19 cellular contexts compared by ENCODE assay signal in genomic region chr1:184605941-184606340, GRCh38.
A peak's percentile ranks its signal among the peaks of the same experiment; 100 is the strongest.
DNase-seq lines count a peak whose midpoint lies in the region; ATAC-seq and TF ChIP-seq lines count a peak whose summit lies in the region.
"Had no signal": no experiment of that assay in that cellular context is flagged by ENCODE, and none has a peak within 500 bp of the region (broad histone marks: within the 10 kb centered on the region; RNA-seq: fewer than 3 reads in every experiment).

No MANE protein-coding gene starts in this region.

- H3K4me3 ChIP-seq in lower lobe of right lung, result no peak overlapping the region
- H3K4me3 ChIP-seq in stomach, result no peak overlapping the region
- H3K4me3 ChIP-seq: GM12878 had no signal

- H3K27ac ChIP-seq in epithelial cell of prostate, result peak overlapping the region; percentile 0
- peak overlapping the region; percentile 34 for H3K27ac ChIP-seq in lower lobe of right lung
- H3K27ac ChIP-seq in stomach, result peak overlapping the region in 3 of 5 donors; percentile 17 to 74 (median 42)
- H3K27ac ChIP-seq: KMS-11 had no signal

- H3K4me1 ChIP-seq in lower lobe of right lung (peaks cover 4% of the 10 kb centered on the region), stomach (peaks cover 0 to 17% (median 4%) of the 10 kb centered on the region in 4 donors)

- TF ChIP-seq CTCF in lower lobe of right lung (IDR thresholded peaks at IDR 0.05), result no peak
- no peak for TF ChIP-seq CTCF in stomach (IDR thresholded peaks at IDR 0.05)

- TF ChIP-seq POLR2A in stomach (IDR thresholded peaks at IDR 0.05), result no peak

- DNase-seq in M059J (ENCODE audit: low read depth) (peak; percentile 12), epithelial cell of prostate (ENCODE audit: low read depth, low spot score) (no peak), lower lobe of right lung (no peak), stomach (no peak), NAMALWA (ENCODE audit: low spot score) (no peak), left lobe of liver (ENCODE audit: low spot score) (no peak)
- DNase-seq: AML-193; CD4-positive, CD25-positive, alpha-beta regulatory T cell; DMS53; GOT3; MM.1S; NCI-H1105 treated with DMSO at 0.1 percent for 48 hours; NCI-H187; NCI-H2171 treated with DMSO at 0.1 percent for 48 hours; NCI-H510A had no signal

- ATAC-seq in lower lobe of right lung (no peak), GM19463 (IDR thresholded peaks at IDR 0.05; ENCODE audit: unreplicated experiment) (no peak), GM21619 (IDR thresholded peaks at IDR 0.05; ENCODE audit: unreplicated experiment) (no peak), left lobe of liver (no peak)
- ATAC-seq: GM12878 had no signal

- no peaks in the 10 kb centered on the region for H3K36me3 ChIP-seq in lower lobe of right lung
- no peaks in the 10 kb centered on the region for H3K36me3 ChIP-seq in stomach

- 84 to 91% (median 89%) methylated on average over 4 of the region's 4 CpGs for WGBS in stomach, 5 donors

- intact Hi-C loops in lower lobe of right lung (cut with DNase I) (no loop called here), stomach (cut with DNase I; ENCODE audit: low total_unique reads) (no loop called here)

- H3K9me3 ChIP-seq in lower lobe of right lung, result no peaks in the 10 kb centered on the region
- H3K9me3 ChIP-seq in stomach, result no peaks in the 10 kb centered on the region

- H3K27me3 ChIP-seq in lower lobe of right lung (ENCODE audit: low read depth), result no peaks in the 10 kb centered on the region
- H3K27me3 ChIP-seq in stomach, result no peaks in the 10 kb centered on the region

- TF ChIP-seq EP300 in stomach (IDR thresholded peaks at IDR 0.05), result no peak
